8 cellular contexts compared by ENCODE assay signal in genomic region chr9:77011973-77012817, GRCh38. TPM values are rescaled to one million over a fixed set of nuclear protein-coding genes. Genes with fewer than 3 reads are reported as not detected.
DNase-seq lines count a peak whose midpoint lies in the region; ATAC-seq and TF ChIP-seq lines count a peak whose summit lies in the region.

No MANE protein-coding gene starts in this region.

- H2AFZ ChIP-seq in smooth muscle cell (ENCODE audit: low read depth), result peak overlapping the region; percentile 76

- no peaks in the 10 kb centered on the region for H4K20me1 ChIP-seq in smooth muscle cell (ENCODE audit: low read depth)

- H3K4me3 ChIP-seq in GM12875 (ENCODE audit: low read depth, low read length), result no peak overlapping the region
- no peak overlapping the region for H3K4me3 ChIP-seq in RWPE2 (ENCODE audit: severe bottlenecking)
- H3K4me3 ChIP-seq in iPS-15b (ENCODE audit: low read depth, low read length), result peak overlapping the region; percentile 48
- H3K4me3 ChIP-seq in smooth muscle cell, result peak overlapping the region; percentile 41

- H3K4me1 ChIP-seq in RWPE2 (ENCODE audit: insufficient read depth, poor library complexity, severe bottlenecking), result no peaks in the 10 kb centered on the region
- peaks cover 13% of the 10 kb centered on the region for H3K4me1 ChIP-seq in iPS-15b (ENCODE audit: control insufficient read depth, insufficient read depth, low read length)
- peaks cover 23% of the 10 kb centered on the region for H3K4me1 ChIP-seq in smooth muscle cell (ENCODE audit: low read depth)

- H3F3A ChIP-seq in smooth muscle cell (ENCODE audit: low read depth), result no peaks in the 10 kb centered on the region

- H3K36me3 ChIP-seq in RWPE2 (ENCODE audit: low read depth) (no peaks in the 10 kb centered on the region), iPS-15b (ENCODE audit: control insufficient read depth, insufficient read depth, low read length) (no peaks in the 10 kb centered on the region), smooth muscle cell (ENCODE audit: low read depth) (no peaks in the 10 kb centered on the region)

- no peak for DNase-seq in RWPE2 (ENCODE audit: low spot score)
- DNase-seq in activated naive CD8-positive, alpha-beta T cell treated with anti-CD3 and anti-CD28 coated beads, Interleukin-2, amount 10 ng/mL, durations not matched to agents 7 days and 5 days, result peak; percentile 74
- DNase-seq in smooth muscle cell (lab: John Stamatoyannopoulos, UW; ENCODE audit: unreplicated experiment), result peak; percentile 46
- no peak for DNase-seq in T1000 (lab: John Stamatoyannopoulos, UW)

- TF ChIP-seq CTCF in GM12875 (IDR thresholded peaks at IDR 0.05; ENCODE audit: borderline replicate concordance, insufficient read depth, low read depth, low read length) (peak; percentile 87), RWPE2 (IDR thresholded peaks at IDR 0.05; ENCODE audit: poor library complexity, severe bottlenecking) (peak; percentile 72), smooth muscle cell (IDR thresholded peaks at IDR 0.05; ENCODE audit: borderline replicate concordance, insufficient read depth, poor library complexity, severe bottlenecking) (peak; percentile 85)

- H3K27me3 ChIP-seq in RWPE2 (ENCODE audit: insufficient read depth, poor library complexity, severe bottlenecking) (peaks cover 78% of the 10 kb centered on the region), iPS-15b (ENCODE audit: control insufficient read depth, insufficient read depth, low read length) (peaks cover 76% of the 10 kb centered on the region), smooth muscle cell (ENCODE audit: low read depth) (peaks cover 95% of the 10 kb centered on the region)

- H3K4me2 ChIP-seq in smooth muscle cell, result peak overlapping the region; percentile 81

- H3K27ac ChIP-seq in RWPE2 (ENCODE audit: poor library complexity, severe bottlenecking) (no peak overlapping the region), smooth muscle cell (ENCODE audit: low read depth) (no peak overlapping the region)

- peaks cover 1% of the 10 kb centered on the region for H3K36me3 Mint-ChIP-seq in activated naive CD8-positive, alpha-beta T cell treated with anti-CD3 and anti-CD28 coated beads, Interleukin-2, amount 10 ng/mL, durations not matched to agents 7 days and 5 days

- 4% methylated on average over 41 of the region's 42 CpGs for WGBS in smooth muscle cell (ENCODE audit: low lambda C conversion rate)

- H3K4me3 Mint-ChIP-seq in activated naive CD8-positive, alpha-beta T cell treated with anti-CD3 and anti-CD28 coated beads, Interleukin-2, amount 10 ng/mL, durations not matched to agents 7 days and 5 days, result no peak overlapping the region

- H3K9me3 ChIP-seq in RWPE2 (ENCODE audit: severe bottlenecking) (no peaks in the 10 kb centered on the region), iPS-15b (ENCODE audit: control insufficient read depth, insufficient read depth, low read length) (no peaks in the 10 kb centered on the region), smooth muscle cell (replicated peaks; ENCODE audit: low read depth) (no peaks in the 10 kb centered on the region)

- H3K9ac ChIP-seq in iPS-15b (ENCODE audit: low read depth, low read length) (no peak overlapping the region), smooth muscle cell (ENCODE audit: low read depth) (no peak overlapping the region)

- H3K27me3 Mint-ChIP-seq in activated naive CD8-positive, alpha-beta T cell treated with anti-CD3 and anti-CD28 coated beads, Interleukin-2, amount 10 ng/mL, durations not matched to agents 7 days and 5 days, result peaks cover 78% of the 10 kb centered on the region

- peak; percentile 83 for ATAC-seq in HG02981 (IDR thresholded peaks at IDR 0.05; ENCODE audit: unreplicated experiment)
- 0 out of 3 replicates have a peak, but pooled peaks have one; percentile 36 for ATAC-seq in RWPE2 (ENCODE audit: low read depth)
- ATAC-seq in activated naive CD8-positive, alpha-beta T cell treated with anti-CD3 and anti-CD28 coated beads, Interleukin-2, amount 10 ng/mL, durations not matched to agents 7 days and 5 days (ENCODE audit: low read depth), result peak; percentile 54
- no peak for ATAC-seq in GM18517 (IDR thresholded peaks at IDR 0.05; ENCODE audit: unreplicated experiment)

- no peaks in the 10 kb centered on the region for H3K79me2 ChIP-seq in smooth muscle cell (ENCODE audit: low read depth)

- H3K27ac Mint-ChIP-seq in activated naive CD8-positive, alpha-beta T cell treated with anti-CD3 and anti-CD28 coated beads, Interleukin-2, amount 10 ng/mL, durations not matched to agents 7 days and 5 days, result no peak overlapping the region

- POLR2A ChIA-PET in activated naive CD8-positive, alpha-beta T cell treated with anti-CD3 and anti-CD28 coated beads, Interleukin-2, amount 10 ng/mL, durations not matched to agents 7 days and 5 days (lab: Charles Lee), result no interaction called here

- H3K4me1 Mint-ChIP-seq in activated naive CD8-positive, alpha-beta T cell treated with anti-CD3 and anti-CD28 coated beads, Interleukin-2, amount 10 ng/mL, durations not matched to agents 7 days and 5 days, result peaks cover 5% of the 10 kb centered on the region

- no peaks in the 10 kb centered on the region for H3K9me3 Mint-ChIP-seq in activated naive CD8-positive, alpha-beta T cell treated with anti-CD3 and anti-CD28 coated beads, Interleukin-2, amount 10 ng/mL, durations not matched to agents 7 days and 5 days

RNA-seq across cellular contexts. Expression of gene FOXB2, which starts 7.3 kb away (rescaled TPM):
- total RNA-seq in activated naive CD8-positive, alpha-beta T cell treated with anti-CD3 and anti-CD28 coated beads, Interleukin-2, amount 10 ng/mL, durations not matched to agents 7 days and 5 days, result not detected
- not detected in 2 replicates for total RNA-seq in smooth muscle cell
- not detected in 2 replicates for polyA plus RNA-seq in smooth muscle cell

Comparison
In these comparisons a context has a peak if more than half of its experiments do, and no peak if none do; other contexts are left out.
1. H3K4me3 ChIP-seq: peak in iPS-15b (single experiment) and smooth muscle cell (single experiment); none in GM12875 (single experiment) and RWPE2 (single experiment).
2. DNase-seq: peak in activated naive CD8-positive, alpha-beta T cell treated with anti-CD3 and anti-CD28 coated beads, Interleukin-2, amount 10 ng/mL, durations not matched to agents 7 days and 5 days (single experiment) and smooth muscle cell (single experiment); none in RWPE2 (single experiment) and T1000 (single experiment).
3. Peak in every context shown above with its lines, with median percentiles within 50 percentile points of each other: CTCF ChIP-seq.